Comparison of ENCODE assay signal across 23 cellular contexts in the genomic region with DNA sequence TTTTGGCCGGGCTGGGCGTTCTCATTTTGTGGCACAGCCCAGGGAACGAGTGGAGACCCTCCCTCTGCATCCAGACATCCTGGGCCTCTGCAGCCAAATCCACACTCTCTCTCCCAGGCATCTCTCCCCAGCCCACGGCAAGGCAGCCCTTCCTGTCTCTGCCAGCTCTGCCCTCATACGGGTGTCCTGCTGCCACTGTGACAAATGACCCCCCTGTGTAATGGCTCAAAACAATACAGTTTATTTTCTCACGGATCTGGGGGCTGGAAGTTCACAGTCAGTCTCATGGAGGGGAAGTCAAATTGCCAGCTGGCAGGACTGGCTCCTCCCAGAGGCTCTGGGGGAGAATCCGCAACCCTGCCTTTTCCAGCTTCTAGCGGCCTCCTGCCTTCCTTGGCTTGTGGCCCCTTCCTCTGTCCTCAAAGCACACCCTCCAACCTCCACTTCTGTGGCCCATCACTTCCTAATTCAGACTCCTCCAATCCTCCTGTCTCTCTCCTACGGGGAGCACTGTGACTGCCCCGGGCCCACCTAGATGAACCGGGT.
A peak's percentile ranks its signal among the peaks of the same experiment; 100 is the strongest.
DNase-seq lines count a peak whose midpoint lies in the region; ATAC-seq, FAIRE-seq and TF ChIP-seq lines count a peak whose summit lies in the region.
"Had no signal": no experiment of that assay in that cellular context is flagged by ENCODE, and none has a peak within 500 bp of the region (broad histone marks: within the 10 kb centered on the region; RNA-seq: fewer than 3 reads in every experiment).

No MANE protein-coding gene starts in this region.

- H3K27me3 ChIP-seq in BLaER1 (no peaks in the 10 kb centered on the region), HCT116 (ENCODE audit: insufficient read depth, low read length) (0 out of 2 replicates have a peak, but pooled peaks cover 6% of the 10 kb centered on the region), endodermal cell (ENCODE audit: control insufficient read depth, insufficient read depth, low read length, poor library complexity, severe bottlenecking) (no peaks in the 10 kb centered on the region), osteoblast (ENCODE audit: insufficient read depth, low read length) (no peaks in the 10 kb centered on the region)
- H3K27me3 ChIP-seq: BE2C, dorsolateral prefrontal cortex, thyroid gland had no signal

- H3K79me2 ChIP-seq in HCT116 (ENCODE audit: insufficient read depth, low read length) = no peaks in the 10 kb centered on the region
- H3K79me2 ChIP-seq in osteoblast (ENCODE audit: insufficient read depth, low read length) = no peaks in the 10 kb centered on the region

- H3K4me1 ChIP-seq in BLaER1 = peaks cover 49% of the 10 kb centered on the region
- no peaks in the 10 kb centered on the region for H3K4me1 ChIP-seq in HCT116 (ENCODE audit: control insufficient read depth in 1 of 2, insufficient read depth in 2 of 2, low read length in 2 of 2)
- no peaks in the 10 kb centered on the region for H3K4me1 ChIP-seq in endodermal cell (ENCODE audit: control insufficient read depth, insufficient read depth, low read length)
- H3K4me1 ChIP-seq in osteoblast (ENCODE audit: insufficient read depth, low read length) = peaks cover 13% of the 10 kb centered on the region
- H3K4me1 ChIP-seq: BE2C, thyroid gland had no signal

- H3K9me3 ChIP-seq in BLaER1 = peaks cover 8% of the 10 kb centered on the region
- H3K9me3 ChIP-seq in HCT116 (ENCODE audit: control insufficient read depth in 1 of 2, insufficient read depth in 1 of 2, low read depth in 1 of 2, low read length in 2 of 2) = no peaks in the 10 kb centered on the region
- no peaks in the 10 kb centered on the region for H3K9me3 ChIP-seq in endodermal cell (ENCODE audit: control insufficient read depth, low read length)
- H3K9me3 ChIP-seq in osteoblast (ENCODE audit: low read depth, low read length) = peaks cover 4% of the 10 kb centered on the region
- H3K9me3 ChIP-seq: BE2C, thyroid gland had no signal

- peaks cover 3% of the 10 kb centered on the region for H3K9me3 Mint-ChIP-seq in endodermal cell

- no peaks in the 10 kb centered on the region for H3K9me2 ChIP-seq in HCT116 (ENCODE audit: insufficient read depth)

- H3K4me1 Mint-ChIP-seq in endodermal cell = no peaks in the 10 kb centered on the region

- TF ChIP-seq POLR2A in HCT116 (IDR thresholded peaks at IDR 0.05; ENCODE audit: borderline replicate concordance, extremely low read depth, insufficient read depth, insufficient read length) = no peak
- no peak for TF ChIP-seq POLR2A in GM12892 (IDR thresholded peaks at IDR 0.05; ENCODE audit: low read depth, low read length)

- H3K36me3 Mint-ChIP-seq in endodermal cell (ENCODE audit: low read depth) = no peaks in the 10 kb centered on the region
- H3K36me3 Mint-ChIP-seq: brain had no signal

- H2AFZ ChIP-seq in HCT116 (ENCODE audit: low read depth, low read length, poor library complexity, severe bottlenecking) (no peak overlapping the region), osteoblast (ENCODE audit: low read length) (no peak overlapping the region)

- RAD21 ChIA-PET in HCT116 (lab: Charles Lee; ENCODE audit: low non-redundant PET in 1 of 2, low total read pairs in 2 of 2, uncharacterized antibody in 2 of 2, unreplicated experiment in 2 of 2) = no interaction called here

- CTCF ChIA-PET in HCT116 (lab: Charles Lee) = no interaction called here

- H3K4me3 ChIP-seq in BLaER1 (peak overlapping the region; percentile 56), HCT116 (replicated peaks in 1 of 2; ENCODE audit: low read depth in 1 of 2, low read length in 2 of 2) (no peak overlapping the region), endodermal cell (ENCODE audit: low read length) (no peak overlapping the region), osteoblast (ENCODE audit: insufficient read depth, low read length) (no peak overlapping the region)
- H3K4me3 ChIP-seq: dorsolateral prefrontal cortex, SK-N-MC, skin epidermis, thyroid gland had no signal

- no peaks in the 10 kb centered on the region for H4K20me1 ChIP-seq in BLaER1
- no peaks in the 10 kb centered on the region for H4K20me1 ChIP-seq in HCT116 (ENCODE audit: insufficient read depth)
- H4K20me1 ChIP-seq in osteoblast (ENCODE audit: insufficient read depth, low read length) = no peaks in the 10 kb centered on the region

- intact Hi-C loops in HCT116 (cut with micrococcal nuclease) = no loop called here

- no peak overlapping the region for H3K4me3 Mint-ChIP-seq in endodermal cell
- H3K4me3 Mint-ChIP-seq: brain had no signal

- FAIRE-seq in GM12892 (lab: Jason Lieb, UNC) = no peak
- FAIRE-seq: GM18507, GM19239 had no signal

- no peak overlapping the region for H3K27ac Mint-ChIP-seq in endodermal cell

- WGBS in endodermal cell (ENCODE audit: insufficient coverage in 1 of 2, insufficient read length in 1 of 2), 2 experiments = 86 to 90% methylated on average over 8 to 11 of the region's 11 CpGs

- H3K4me2 ChIP-seq in BLaER1 (peak overlapping the region; percentile 96), HCT116 (ENCODE audit: low read length) (no peak overlapping the region), osteoblast (ENCODE audit: insufficient read depth, low read length) (peak overlapping the region; percentile 21)

- peak overlapping the region; percentile 59 for H3K9ac ChIP-seq in BLaER1
- H3K9ac ChIP-seq in HCT116 (ENCODE audit: low read length) = no peak overlapping the region
- H3K9ac ChIP-seq in endodermal cell (ENCODE audit: extremely low read depth, low read length, poor library complexity, severe bottlenecking) = no peak overlapping the region

- no peak for DNase-seq in HCT116 (ENCODE audit: low read depth, low spot score)
- DNase-seq in endodermal cell = peak; percentile 35
- DNase-seq in osteoblast (ENCODE audit: insufficient read length, low spot score, missing footprints) = peak; percentile 3
- DNase-seq in GM20000 (ENCODE audit: low spot score) = no peak
- no peak for DNase-seq in KG1 (lab: John Stamatoyannopoulos, UW)
- no peak for DNase-seq in NCI-H748 treated with DMSO at 0.1 percent for 48 hours (lab: John Stamatoyannopoulos, UW)
- no peak for DNase-seq in GM12892 (ENCODE audit: insufficient read length)
- DNase-seq: activated CD4-positive, alpha-beta T cell treated with anti-CD3 and anti-CD28 coated beads, Interleukin-2, amount 50 U/mL, for 4 hours; activated gamma-delta T cell; MV-4-11; NCI-H2029 treated with DMSO at 0.1 percent for 48 hours; NCI-H526; OCI-M1; stimulated activated CD4-positive, alpha-beta T cell treated with anti-CD3 and anti-CD28 coated beads, Interleukin-4, amount 100 ng/mL, for 24 hours; thyroid gland had no signal

- no peak for TF ChIP-seq CTCF in HCT116 (IDR thresholded peaks at IDR 0.05 in 2 of 3, conservative IDR thresholded peaks at IDR 0.05 in 1 of 3; ENCODE audit: borderline replicate concordance in 1 of 3, insufficient read depth in 1 of 3, low read depth in 2 of 3, low read length in 2 of 3)
- no peak for TF ChIP-seq CTCF in endodermal cell (conservative IDR thresholded peaks at IDR 0.05)
- TF ChIP-seq CTCF in osteoblast (IDR thresholded peaks at IDR 0.05; ENCODE audit: extremely low read depth, low read depth, low read length) = no peak
- no peak for TF ChIP-seq CTCF in GM20000 (IDR thresholded peaks at IDR 0.05; ENCODE audit: extremely low read depth, missing control alignments)

- peaks cover 5% of the 10 kb centered on the region for H3K27me3 Mint-ChIP-seq in endodermal cell (ENCODE audit: insufficient read depth)

- H3K27ac ChIP-seq in BLaER1 = peak overlapping the region; percentile 72
- no peak overlapping the region for H3K27ac ChIP-seq in HCT116 (ENCODE audit: low read depth, low read length)
- H3K27ac ChIP-seq in endodermal cell (ENCODE audit: low read depth, low read length) = no peak overlapping the region
- H3K27ac ChIP-seq in osteoblast (ENCODE audit: low read depth, low read length) = no peak overlapping the region
- H3K27ac ChIP-seq: dorsolateral prefrontal cortex, skin epidermis, thyroid gland had no signal

- H3K36me3 ChIP-seq in BLaER1 = no peaks in the 10 kb centered on the region
- no peaks in the 10 kb centered on the region for H3K36me3 ChIP-seq in HCT116 (ENCODE audit: control insufficient read depth in 1 of 2, insufficient read depth in 2 of 2, low read length in 2 of 2)
- H3K36me3 ChIP-seq in endodermal cell (ENCODE audit: control insufficient read depth, insufficient read depth, low read length) = no peaks in the 10 kb centered on the region
- H3K36me3 ChIP-seq in osteoblast (ENCODE audit: insufficient read depth, low read length) = no peaks in the 10 kb centered on the region
- H3K36me3 ChIP-seq: BE2C, thyroid gland had no signal

- BruUV-seq in HCT116 (replicated peaks; lab: Mats Ljungman, UMichigan) = no TSS peak

- ATAC-seq in HCT116 = peak; percentile 7; the same call in 1 of the 2 replicates

- POLR2A ChIA-PET in HCT116 (lab: Charles Lee) = no interaction called here

- TF ChIP-seq RAD21 in HCT116 (IDR thresholded peaks at IDR 0.05; ENCODE audit: low read depth) = no peak

TF ChIP-seq in HCT116, 20 proteins besides CTCF, POLR2A, EP300 and RAD21 (continues in another document):
- TF ChIP-seq POLR2AphosphoS5 (IDR thresholded peaks at IDR 0.05; ENCODE audit: low read depth, low read length) (no peak), SRF (IDR thresholded peaks at IDR 0.05; ENCODE audit: low read depth) (no peak), EGR1 (IDR thresholded peaks at IDR 0.05; ENCODE audit: low read depth) (no peak), YY1 (IDR thresholded peaks at IDR 0.05; ENCODE audit: extremely low read depth, insufficient replicate concordance, low read depth, low read length) (no peak), FOSL1 (IDR thresholded peaks at IDR 0.05; ENCODE audit: low read depth) (no peak), CBX3 (IDR thresholded peaks at IDR 0.05; ENCODE audit: low read depth) (no peak), EZH2phosphoT487 (IDR thresholded peaks at IDR 0.05; ENCODE audit: borderline replicate concordance) (no peak)

Comparison
In these comparisons a context has a peak if more than half of its experiments do, and no peak if none do; other contexts are left out.
1. DNase-seq: peak in endodermal cell (single experiment) and osteoblast (single experiment); none in HCT116 (single experiment), GM20000 (single experiment), KG1 (single experiment), NCI-H748 treated with DMSO at 0.1 percent for 48 hours (single experiment) and GM12892 (single experiment).